ENCODE assay signal across 9 cellular contexts in genomic region chrX:155070663-155070974, GRCh38. TPM values are rescaled to one million over a fixed set of nuclear protein-coding genes. Genes with fewer than 3 reads are reported as not detected.
A peak's percentile ranks its signal among the peaks of the same experiment; 100 is the strongest.
DNase-seq lines count a peak whose midpoint lies in the region; ATAC-seq, FAIRE-seq and TF ChIP-seq lines count a peak whose summit lies in the region.
"Had no signal": no experiment of that assay in that cellular context is flagged by ENCODE, and none has a peak within 500 bp of the region (broad histone marks: within the 10 kb centered on the region; RNA-seq: fewer than 3 reads in every experiment).

No MANE protein-coding gene starts in this region.

- no peak for FAIRE-seq in RCC 7860 (lab: Jason Lieb, UNC)
- FAIRE-seq: A204.1 had no signal

- DNase-seq in NCI-H510A treated with DMSO at 0.1 percent for 48 hours (lab: John Stamatoyannopoulos, UW) (peak; percentile 60), NCI-H510A (lab: John Stamatoyannopoulos, UW) (no peak), left ventricle myocardium superior (no peak), skeletal muscle cell (ENCODE audit: low read depth) (no peak), AML-193 (lab: John Stamatoyannopoulos, UW) (no peak), RCC 7860 (ENCODE audit: low spot score) (no peak)

- peak; percentile 22 for ATAC-seq in HG02973 (IDR thresholded peaks at IDR 0.05; ENCODE audit: unreplicated experiment)
- peak; percentile 27 for ATAC-seq in left ventricle myocardium superior

- TF ChIP-seq CTCF in WI38 (IDR thresholded peaks at IDR 0.05; ENCODE audit: low read depth, low read length): no peak

- intact Hi-C loops in left ventricle myocardium superior (cut with micrococcal nuclease): no loop called here

- H3K4me3 ChIP-seq in WI38 (ENCODE audit: low read depth, low read length) (peak overlapping the region; percentile 65), skeletal muscle cell (ENCODE audit: low read depth, low read length) (peak overlapping the region; percentile 62)

RNA-seq across cellular contexts. Expression of gene CMC4, which starts 0.3 kb away (rescaled TPM):
- 28.8 TPM for total RNA-seq in left ventricle myocardium superior

RNA-seq across cellular contexts. Expression of gene MTCP1, which starts 0.3 kb away (rescaled TPM):
- total RNA-seq in left ventricle myocardium superior: 51.6 TPM

RNA-seq across cellular contexts. Expression of gene BRCC3, which starts 0.7 kb away (rescaled TPM):
- 13.9 TPM for total RNA-seq in left ventricle myocardium superior

RNA-seq across cellular contexts. Expression of gene FUNDC2, which starts 44.0 kb away (rescaled TPM):
- total RNA-seq in left ventricle myocardium superior: 389 TPM

RNA-seq across cellular contexts. Expression of gene F8, which starts 48.1 kb away (rescaled TPM):
- total RNA-seq in left ventricle myocardium superior: 49.4 TPM
